In genomic region chr12:7645395-7646177, GRCh38 we compare ENCODE assay signal across 9 cellular contexts. TPM values are rescaled to one million over a fixed set of nuclear protein-coding genes. Genes with fewer than 3 reads are reported as not detected.
A peak's percentile ranks its signal among the peaks of the same experiment; 100 is the strongest.
DNase-seq lines count a peak whose midpoint lies in the region; ATAC-seq and TF ChIP-seq lines count a peak whose summit lies in the region.
"Had no signal": no experiment of that assay in that cellular context is flagged by ENCODE, and none has a peak within 500 bp of the region (broad histone marks: within the 10 kb centered on the region; RNA-seq: fewer than 3 reads in every experiment).

No MANE protein-coding gene starts in this region.

- WGBS in heart left ventricle, 4 donors = 16 to 26% (median 24%) methylated on average over 8 of the region's 8 CpGs

- H3K4me3 ChIP-seq in heart left ventricle = no peak overlapping the region

- H3K27me3 ChIP-seq in heart left ventricle = peaks cover 0 to 5% (median 0%) of the 10 kb centered on the region in 9 donors

- DNase-seq in heart left ventricle = no peak
- DNase-seq in left ventricle myocardium superior = no peak
- DNase-seq in KG1 (lab: John Stamatoyannopoulos, UW) = peak; percentile 56
- peak; percentile 14 for DNase-seq in activated CD4-positive, alpha-beta T cell treated with anti-CD3 and anti-CD28 coated beads, Interleukin-2, amount 50 U/mL, for 1 hour
- peak; percentile 48 for DNase-seq in hepatic stellate cell (ENCODE audit: low spot score)
- peak; percentile 10 to 13 for DNase-seq in stimulated activated CD4-positive, alpha-beta T cell treated with anti-CD3 and anti-CD28 coated beads, Interleukin-4, amount 100 ng/mL, for 48 hours (ENCODE audit: low read depth in 2 of 2)

- TF ChIP-seq CTCF in heart left ventricle (IDR thresholded peaks at IDR 0.05) = peak; percentile 71 to 89 (median 82)

- H3K4me1 ChIP-seq in heart left ventricle = peaks cover 0 to 5% (median 0%) of the 10 kb centered on the region in 12 donors

- H3K9me3 ChIP-seq in heart left ventricle = no peaks in the 10 kb centered on the region

- ATAC-seq in heart left ventricle = no peak
- no peak for ATAC-seq in left ventricle myocardium superior
- no peak for ATAC-seq in HG02938 (IDR thresholded peaks at IDR 0.05; ENCODE audit: unreplicated experiment)
- no peak for ATAC-seq in activated CD4-positive, CD25-positive, alpha-beta regulatory T cell treated with anti-CD3 and anti-CD28 coated beads, Interleukin-2, amount 50 U/mL, for 24 hours

- H3K36me3 ChIP-seq in heart left ventricle = no peaks in the 10 kb centered on the region

- no peak overlapping the region for H3K27ac ChIP-seq in heart left ventricle
- H3K27ac ChIP-seq: epithelial cell of prostate had no signal

- no peak for TF ChIP-seq POLR2A in heart left ventricle (IDR thresholded peaks at IDR 0.05)

- intact Hi-C loops in heart left ventricle (cut with DNase I) (loop anchor here in 1 of 10 donors (10.0 kb wide), 1 partner anchor 181 kb away; no protein-coding TSS in a partner anchor), left ventricle myocardium superior (cut with micrococcal nuclease) (no loop called here)

RNA-seq across cellular contexts. Expression of gene APOBEC1, which starts 20.1 kb away (rescaled TPM):
- total RNA-seq in heart left ventricle (not detected), left ventricle myocardium superior (not detected)
- not detected for polyA plus RNA-seq in heart left ventricle

RNA-seq across cellular contexts. Expression of gene GDF3, which starts 50.0 kb away (rescaled TPM):
- total RNA-seq in heart left ventricle (not detected), left ventricle myocardium superior (not detected)
- under 1 TPM in 1 of 2 donors, not detected in 1; 0.30 TPM for polyA plus RNA-seq in heart left ventricle

Comparison
In these comparisons a context has a peak if more than half of its experiments do, and no peak if none do; other contexts are left out.
1. DNase-seq: peak in KG1 (single experiment), activated CD4-positive, alpha-beta T cell treated with anti-CD3 and anti-CD28 coated beads, Interleukin-2, amount 50 U/mL, for 1 hour (single experiment), hepatic stellate cell (single experiment) and stimulated activated CD4-positive, alpha-beta T cell treated with anti-CD3 and anti-CD28 coated beads, Interleukin-4, amount 100 ng/mL, for 48 hours (2 of 2); none in heart left ventricle (0 of 5) and left ventricle myocardium superior (single experiment).